8 cellular contexts compared by ENCODE assay signal in the genomic region with DNA sequence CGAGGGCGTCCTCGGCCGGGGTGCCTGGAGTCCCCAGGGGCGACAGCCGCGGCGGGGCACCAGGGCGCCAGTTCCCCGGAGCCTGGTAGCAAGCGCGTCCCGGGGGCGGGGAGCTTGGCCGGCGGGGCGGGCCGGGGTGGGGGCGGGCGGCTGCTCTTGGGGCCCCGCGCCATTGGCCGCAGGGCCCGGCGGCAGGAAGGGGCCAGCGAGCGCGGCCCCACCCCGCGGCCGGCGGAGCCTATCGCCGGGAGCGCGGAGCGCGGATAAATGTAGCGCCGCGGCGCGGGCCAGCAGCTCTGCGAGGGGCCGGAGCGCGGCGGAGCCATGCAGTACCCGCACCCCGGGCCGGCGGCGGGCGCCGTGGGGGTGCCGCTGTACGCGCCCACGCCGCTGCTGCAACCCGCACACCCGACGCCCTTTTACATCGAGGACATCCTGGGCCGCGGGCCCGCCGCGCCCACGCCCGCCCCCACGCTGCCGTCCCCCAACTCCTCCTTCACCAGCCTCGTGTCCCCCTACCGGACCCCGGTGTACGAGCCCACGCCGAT. TPM values are rescaled to one million over a fixed set of nuclear protein-coding genes. Genes with fewer than 3 reads are reported as not detected.
DNase-seq lines count a peak whose midpoint lies in the region; ATAC-seq lines count a peak whose summit lies in the region.

A gene (plus strand): TSS at position 293 of the 548 bp plus-strand sequence. CDS start 32 bp downstream, at position 325.

- peaks cover 64% of the 10 kb centered on the region for H3K27me3 Mint-ChIP-seq in activated naive CD4-positive, alpha-beta T cell treated with anti-CD3 and anti-CD28 coated beads for 36 hours (ENCODE audit: low read depth)

- CTCF ChIA-PET in activated naive CD4-positive, alpha-beta T cell treated with anti-CD3 and anti-CD28 coated beads for 36 hours (lab: Charles Lee): interaction anchor here (1.3 kb wide), 1 partner anchor 8 kb away, joined by 4 read pairs; no protein-coding TSS in a partner anchor

- H2AFZ ChIP-seq in neuron (ENCODE audit: low read depth, low read length): peak within 1 kb of the TSS; percentile 85

- no peak within 1 kb of the TSS for H3K27ac Mint-ChIP-seq in activated naive CD4-positive, alpha-beta T cell treated with anti-CD3 and anti-CD28 coated beads for 36 hours

- H3K36me3 ChIP-seq in neuron (ENCODE audit: insufficient read depth, low read length): no peaks in the 10 kb centered on the region

- H3K4me3 ChIP-seq in neuron (ENCODE audit: low read length): peak within 1 kb of the TSS; percentile 16

- no peaks in the 10 kb centered on the region for H3K36me3 Mint-ChIP-seq in activated naive CD4-positive, alpha-beta T cell treated with anti-CD3 and anti-CD28 coated beads for 36 hours (ENCODE audit: low read depth)

- H3K9me3 Mint-ChIP-seq in activated naive CD4-positive, alpha-beta T cell treated with anti-CD3 and anti-CD28 coated beads for 36 hours: no peaks in the 10 kb centered on the region

- H3K4me1 Mint-ChIP-seq in activated naive CD4-positive, alpha-beta T cell treated with anti-CD3 and anti-CD28 coated beads for 36 hours (ENCODE audit: low read depth): peaks cover 19% of the 10 kb centered on the region

- H3K4me3 Mint-ChIP-seq in activated naive CD4-positive, alpha-beta T cell treated with anti-CD3 and anti-CD28 coated beads for 36 hours: peak within 1 kb of the TSS; percentile 58

- intact Hi-C loops in activated naive CD4-positive, alpha-beta T cell treated with anti-CD3 and anti-CD28 coated beads for 36 hours (cut with micrococcal nuclease): loop anchor here (1.0 to 10.0 kb wide), 4 partner anchors 96 to 1013 kb away; a partner anchor contains a TSS

- H3K27me3 ChIP-seq in neuron (ENCODE audit: insufficient read depth, low read length): peaks cover 74% of the 10 kb centered on the region

- ATAC-seq in HG02588 (IDR thresholded peaks at IDR 0.05; ENCODE audit: unreplicated experiment) (peak; percentile 60), HG03139 (IDR thresholded peaks at IDR 0.05; ENCODE audit: unreplicated experiment) (no peak)

- H3K9me3 ChIP-seq in neuron (ENCODE audit: low read length): peaks cover 11% of the 10 kb centered on the region

- DNase-seq in NCI-H524 (lab: John Stamatoyannopoulos, UW) (peak; percentile 5 to 48), NCI-H524 treated with DMSO at 0.1 percent for 48 hours (lab: John Stamatoyannopoulos, UW) (no peak), NCI-H510A treated with DMSO at 0.1 percent for 48 hours (lab: John Stamatoyannopoulos, UW) (peak; percentile 41), germinal center (ENCODE audit: low spot score) (peak; percentile 87)
- no peak for DNase-seq in activated naive CD4-positive, alpha-beta T cell treated with anti-CD3 and anti-CD28 coated beads for 36 hours

- no peaks in the 10 kb centered on the region for H3K4me1 ChIP-seq in neuron (ENCODE audit: insufficient read depth, low read length)

RNA-seq across cellular contexts. Expression of the gene that starts here (rescaled TPM):
- under 1 TPM in 1 of 2 experiments, not detected in 1; 0.15 TPM for total RNA-seq in activated naive CD4-positive, alpha-beta T cell treated with anti-CD3 and anti-CD28 coated beads for 36 hours

Comparison
In these comparisons a context has a peak if more than half of its experiments do, and no peak if none do; other contexts are left out.
1. DNase-seq: peak in NCI-H524 (2 of 2), NCI-H510A treated with DMSO at 0.1 percent for 48 hours (single experiment) and germinal center (single experiment); none in NCI-H524 treated with DMSO at 0.1 percent for 48 hours (single experiment) and activated naive CD4-positive, alpha-beta T cell treated with anti-CD3 and anti-CD28 coated beads for 36 hours (single experiment).